In genomic region chr4:87967193-87967592, GRCh38 we compare ENCODE assay signal across 21 cellular contexts.
"Had no signal": no experiment of that assay in that cellular context is flagged by ENCODE, and none has a peak within 500 bp of the region (broad histone marks: within the 10 kb centered on the region; RNA-seq: fewer than 3 reads in every experiment).

No MANE protein-coding gene starts in this region.

- H3K27ac Mint-ChIP-seq: mesothelial cell of epicardium, naive B cell had no signal

- ATAC-seq: heart right ventricle, left lobe of liver, psoas muscle had no signal

- H3K9me3 ChIP-seq: heart right ventricle, psoas muscle, right lobe of liver, spleen, stomach, thoracic aorta, transverse colon had no signal

- H3K4me3 Mint-ChIP-seq: mesothelial cell of epicardium, naive B cell, nephron had no signal

- H3K9me3 Mint-ChIP-seq: mesothelial cell of epicardium, naive B cell, nephron had no signal

- H3K36me3 Mint-ChIP-seq: mesothelial cell of epicardium, naive B cell had no signal

- H3K27me3 ChIP-seq: dorsolateral prefrontal cortex, heart right ventricle, right lobe of liver, transverse colon had no signal

- H3K4me1 ChIP-seq: heart right ventricle, psoas muscle, right lobe of liver, spleen, stomach, transverse colon had no signal

- DNase-seq: cortex of kidney; effector CD8-positive, alpha-beta T cell; foreskin melanocyte; heart right ventricle; islet precursor cell; naive B cell; retina; right lobe of liver; spleen; stimulated activated CD4-positive, alpha-beta T cell treated with anti-CD3 and anti-CD28 coated beads, Interleukin-15, amount 100 ng/mL, for 24 hours; stimulated activated CD4-positive, alpha-beta T cell treated with anti-CD3 and anti-CD28 coated beads, Interleukin-1b, Interleukin-23, amount 100 ng/mL, for 48 hours; stimulated activated CD4-positive, alpha-beta T cell treated with anti-CD3 and anti-CD28 coated beads, Interleukin-4, amount 100 ng/mL, for 24 hours; stimulated activated naive CD4-positive, alpha-beta T cell; stomach; transverse colon had no signal

- H3K4me3 ChIP-seq: dorsolateral prefrontal cortex, heart right ventricle, psoas muscle, right lobe of liver, spleen, stomach, thoracic aorta, transverse colon had no signal

- H3K36me3 ChIP-seq: heart right ventricle, right lobe of liver, spleen, stomach, thoracic aorta, transverse colon had no signal

- H3K27ac ChIP-seq: dorsolateral prefrontal cortex, heart right ventricle, psoas muscle, right lobe of liver, spleen, stomach, thoracic aorta, transverse colon had no signal

- H3K4me1 Mint-ChIP-seq: naive B cell had no signal
